Comparison of ENCODE assay signal across 15 cellular contexts in the genomic region with DNA sequence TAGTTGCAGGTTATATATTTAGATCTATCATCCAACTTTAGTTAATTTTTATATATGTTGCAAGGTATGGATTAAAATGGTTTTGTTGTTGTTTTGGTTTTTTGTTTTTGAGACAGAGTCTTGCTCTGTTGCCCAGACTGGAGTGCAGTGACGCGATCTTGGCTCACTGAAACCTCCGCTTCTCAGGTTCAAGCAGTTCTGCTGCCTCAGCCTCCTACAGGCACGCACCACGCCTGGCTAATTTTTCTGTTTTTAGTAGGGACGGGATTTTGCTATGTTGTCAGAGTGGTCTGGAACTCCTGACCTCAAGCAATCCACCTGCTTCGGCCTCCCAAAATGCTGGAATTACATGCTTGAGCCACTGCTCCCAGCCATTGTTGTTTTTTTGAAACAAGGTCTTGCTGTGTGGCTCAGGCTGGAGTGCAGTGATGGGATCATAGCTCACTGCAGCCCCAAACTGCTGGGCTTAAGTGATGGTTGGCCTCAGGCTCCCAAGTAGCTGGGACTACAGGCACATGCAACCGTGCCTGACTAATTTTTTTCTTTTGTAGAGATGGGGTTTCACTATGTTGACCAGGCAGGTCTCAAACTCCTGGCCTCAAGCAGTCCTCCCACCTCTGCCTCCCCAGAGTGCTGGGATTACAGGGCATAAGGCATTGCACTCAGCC.
DNase-seq lines count a peak whose midpoint lies in the region; ATAC-seq, FAIRE-seq and TF ChIP-seq lines count a peak whose summit lies in the region.
"Had no signal": no experiment of that assay in that cellular context is flagged by ENCODE, and none has a peak within 500 bp of the region (broad histone marks: within the 10 kb centered on the region; RNA-seq: fewer than 3 reads in every experiment).

No MANE protein-coding gene starts in this region.

- no peak overlapping the region for H3K23ac ChIP-seq in mesendoderm (ENCODE audit: low read length)

- H3K27me3 ChIP-seq in GM12878 (replicated peaks in 1 of 2; ENCODE audit: control insufficient read depth in 2 of 2, insufficient read depth in 2 of 2, low read length in 1 of 2) (no peaks in the 10 kb centered on the region), mesendoderm (ENCODE audit: insufficient read depth, low read length, poor library complexity) (no peaks in the 10 kb centered on the region)

- no peak overlapping the region for H3K18ac ChIP-seq in mesendoderm (ENCODE audit: low read length)

- peaks cover 49% of the 10 kb centered on the region for H3K4me1 Mint-ChIP-seq in activated naive CD8-positive, alpha-beta T cell (ENCODE audit: low read depth)
- H3K4me1 Mint-ChIP-seq in activated naive CD8-positive, alpha-beta T cell treated with anti-CD3 and anti-CD28 coated beads for 36 hours: peaks cover 22% of the 10 kb centered on the region
- H3K4me1 Mint-ChIP-seq in activated T-helper 1 cell treated with anti-CD3 and anti-CD28 coated beads, Interleukin-12 subunit alpha, Interleukin-12 subunit beta, Interleukin-2, Interleukin-4 antibody, amounts not matched to agents 30 ng/mL and 10 ng/mL and 1 ng/mL, durations not matched to agents 14 hours and 24 hours and 36 hours (ENCODE audit: low read depth): peaks cover 4% of the 10 kb centered on the region

- H2BK5ac ChIP-seq in mesendoderm (ENCODE audit: low read length): no peak overlapping the region

- RAD21 ChIA-PET in GM12878 (lab: Charles Lee; ENCODE audit: unreplicated experiment): interaction anchor here (0.5 to 0.8 kb wide), 3 partner anchors 10 to 82 kb away, joined by 3 read pairs; no protein-coding TSS in a partner anchor

- H3K27ac Mint-ChIP-seq in activated naive CD8-positive, alpha-beta T cell: peak overlapping the region; percentile 16
- no peak overlapping the region for H3K27ac Mint-ChIP-seq in activated naive CD8-positive, alpha-beta T cell treated with anti-CD3 and anti-CD28 coated beads for 36 hours
- no peak overlapping the region for H3K27ac Mint-ChIP-seq in activated T-helper 1 cell treated with anti-CD3 and anti-CD28 coated beads, Interleukin-12 subunit alpha, Interleukin-12 subunit beta, Interleukin-2, Interleukin-4 antibody, amounts not matched to agents 30 ng/mL and 10 ng/mL and 1 ng/mL, durations not matched to agents 14 hours and 24 hours and 36 hours

- SMC1A ChIA-PET in GM12878 (lab: Charles Lee; ENCODE audit: uncharacterized antibody, unreplicated experiment): interaction anchor here (1.1 to 2.0 kb wide), 6 partner anchors 9 to 22 kb away, joined by 3 to 8 read pairs (median 5); no protein-coding TSS in a partner anchor

- H4K20me1 ChIP-seq in GM12878 (ENCODE audit: control insufficient read depth, insufficient read depth): no peaks in the 10 kb centered on the region

- no peak overlapping the region for H4K5ac ChIP-seq in mesendoderm (ENCODE audit: low read length)

- intact Hi-C loops in GM12878 (cut with micrococcal nuclease; ENCODE audit: unreplicated experiment): no loop called here
- intact Hi-C loops in activated T-helper 1 cell treated with anti-CD3 and anti-CD28 coated beads, Interleukin-12 subunit alpha, Interleukin-12 subunit beta, Interleukin-2, Interleukin-4 antibody, amounts not matched to agents 30 ng/mL and 10 ng/mL and 1 ng/mL, durations not matched to agents 14 hours and 24 hours and 36 hours (cut with micrococcal nuclease): no loop called here

- TF ChIP-seq POLR2A in GM12878 (IDR thresholded peaks at IDR 0.05; ENCODE audit: low read depth, low read length): no peak

- H3K4me1 ChIP-seq in GM12878 (ENCODE audit: control insufficient read depth, insufficient read depth, low read length) (0 out of 2 replicates have a peak, but pooled peaks cover 3% of the 10 kb centered on the region), mesendoderm (ENCODE audit: control insufficient read depth, low read depth, low read length) (no peaks in the 10 kb centered on the region)

- POLR2A ChIA-PET in GM12878 (lab: Charles Lee): interaction anchor here (0.5 to 1.6 kb wide), 4 partner anchors 14 to 817 kb away, joined by 3 to 5 read pairs (median 4); no protein-coding TSS in a partner anchor

- CTCF ChIA-PET in GM12878 (lab: Yijun Ruan, JAX): interaction anchor here (1.6 kb wide), 1 partner anchor 20 kb away, joined by 3 read pairs; no protein-coding TSS in a partner anchor

- 83% methylated on average over 8 of the region's 8 CpGs for WGBS in GM12878 (ENCODE audit: insufficient coverage, insufficient replicate concordance, low lambda C conversion rate, missing lambda C conversion rate)
- no CpG with 5 or more reads among the region's 8 CpGs for WGBS in mesendoderm (ENCODE audit: extremely low coverage, insufficient coverage, low lambda C conversion rate)

- TF ChIP-seq CTCF in GM12878 (IDR thresholded peaks at IDR 0.05 in 2 of 3, conservative IDR thresholded peaks at IDR 0.05 in 1 of 3; ENCODE audit: control insufficient read depth in 2 of 3, extremely low read depth in 1 of 3, insufficient read depth in 1 of 3, low read depth in 3 of 3, low read length in 3 of 3): no peak

- H3K4me3 Mint-ChIP-seq in activated naive CD8-positive, alpha-beta T cell: no peak overlapping the region
- no peak overlapping the region for H3K4me3 Mint-ChIP-seq in activated naive CD8-positive, alpha-beta T cell treated with anti-CD3 and anti-CD28 coated beads for 36 hours
- no peak overlapping the region for H3K4me3 Mint-ChIP-seq in activated T-helper 1 cell treated with anti-CD3 and anti-CD28 coated beads, Interleukin-12 subunit alpha, Interleukin-12 subunit beta, Interleukin-2, Interleukin-4 antibody, amounts not matched to agents 30 ng/mL and 10 ng/mL and 1 ng/mL, durations not matched to agents 14 hours and 24 hours and 36 hours

- no peaks in the 10 kb centered on the region for H3K27me3 Mint-ChIP-seq in activated naive CD8-positive, alpha-beta T cell
- H3K27me3 Mint-ChIP-seq in activated naive CD8-positive, alpha-beta T cell treated with anti-CD3 and anti-CD28 coated beads for 36 hours: no peaks in the 10 kb centered on the region
- H3K27me3 Mint-ChIP-seq in activated T-helper 1 cell treated with anti-CD3 and anti-CD28 coated beads, Interleukin-12 subunit alpha, Interleukin-12 subunit beta, Interleukin-2, Interleukin-4 antibody, amounts not matched to agents 30 ng/mL and 10 ng/mL and 1 ng/mL, durations not matched to agents 14 hours and 24 hours and 36 hours (ENCODE audit: insufficient read depth): no peaks in the 10 kb centered on the region
- H3K27me3 Mint-ChIP-seq: CD8-positive, alpha-beta memory T cell had no signal

- no peaks in the 10 kb centered on the region for H3K36me3 ChIP-seq in GM12878 (ENCODE audit: control insufficient read depth in 2 of 2, insufficient read depth in 2 of 2, low read length in 1 of 2)
- H3K36me3 ChIP-seq in mesendoderm (ENCODE audit: control insufficient read depth, insufficient read depth, low read length): no peaks in the 10 kb centered on the region

- TF ChIP-seq RAD21 in GM12878 (IDR thresholded peaks at IDR 0.05; ENCODE audit: insufficient read depth, low read depth, low read length): no peak

- H3K9ac ChIP-seq in GM12878 (ENCODE audit: control insufficient read depth, insufficient read depth, low read length) (no peak overlapping the region), mesendoderm (ENCODE audit: low read length) (no peak overlapping the region)

- TF ChIP-seq EP300 in GM12878 (IDR thresholded peaks at IDR 0.05; ENCODE audit: borderline replicate concordance in 1 of 2, control insufficient read depth in 1 of 2, low read depth in 2 of 2, low read length in 2 of 2): no peak

- no TSS peak for BruUV-seq in GM12878 (replicated peaks; lab: Mats Ljungman, UMichigan)

- no peak overlapping the region for H3K4me2 ChIP-seq in GM12878 (ENCODE audit: control insufficient read depth, insufficient read depth)
- no peak overlapping the region for H3K4me2 ChIP-seq in mesendoderm (ENCODE audit: low read length)

- H3K27ac ChIP-seq in GM12878 (ENCODE audit: control insufficient read depth, insufficient read depth): no peak overlapping the region
- no peak overlapping the region for H3K27ac ChIP-seq in mesendoderm (ENCODE audit: low read depth, low read length)
- H3K27ac ChIP-seq: 22Rv1 had no signal

- peaks cover 64% of the 10 kb centered on the region for H3K79me2 ChIP-seq in GM12878 (ENCODE audit: control insufficient read depth, insufficient read depth, low read length)
- peaks cover 19% of the 10 kb centered on the region for H3K79me2 ChIP-seq in mesendoderm (ENCODE audit: control insufficient read depth, insufficient read depth, low read length)

- H2BK15ac ChIP-seq in mesendoderm (replicated peaks; ENCODE audit: low read depth): no peak overlapping the region

- FAIRE-seq in GM12878 (lab: Jason Lieb, UNC): no peak
- FAIRE-seq: GM18507 had no signal

- no peak overlapping the region for H2AK5ac ChIP-seq in mesendoderm (ENCODE audit: low read length)

- H3K36me3 Mint-ChIP-seq in activated naive CD8-positive, alpha-beta T cell: peaks cover 4% of the 10 kb centered on the region
- peaks cover 15% of the 10 kb centered on the region for H3K36me3 Mint-ChIP-seq in activated naive CD8-positive, alpha-beta T cell treated with anti-CD3 and anti-CD28 coated beads for 36 hours
- H3K36me3 Mint-ChIP-seq in activated T-helper 1 cell treated with anti-CD3 and anti-CD28 coated beads, Interleukin-12 subunit alpha, Interleukin-12 subunit beta, Interleukin-2, Interleukin-4 antibody, amounts not matched to agents 30 ng/mL and 10 ng/mL and 1 ng/mL, durations not matched to agents 14 hours and 24 hours and 36 hours (ENCODE audit: low read depth): peaks cover 2% of the 10 kb centered on the region

- no peaks in the 10 kb centered on the region for H3K9me3 Mint-ChIP-seq in activated naive CD8-positive, alpha-beta T cell (ENCODE audit: low read depth)
- H3K9me3 Mint-ChIP-seq in activated naive CD8-positive, alpha-beta T cell treated with anti-CD3 and anti-CD28 coated beads for 36 hours: peaks cover 1% of the 10 kb centered on the region
- H3K9me3 Mint-ChIP-seq in activated T-helper 1 cell treated with anti-CD3 and anti-CD28 coated beads, Interleukin-12 subunit alpha, Interleukin-12 subunit beta, Interleukin-2, Interleukin-4 antibody, amounts not matched to agents 30 ng/mL and 10 ng/mL and 1 ng/mL, durations not matched to agents 14 hours and 24 hours and 36 hours: no peaks in the 10 kb centered on the region
- H3K9me3 Mint-ChIP-seq: CD8-positive, alpha-beta memory T cell had no signal

- no peak overlapping the region for H3K4ac ChIP-seq in mesendoderm (ENCODE audit: low read depth, low read length)

- ATAC-seq in GM12878 (peak; percentile 56), HG02973 (IDR thresholded peaks at IDR 0.05; ENCODE audit: unreplicated experiment) (no peak)

- no peak overlapping the region for H3K56ac ChIP-seq in mesendoderm (ENCODE audit: low read length)

- no peak overlapping the region for H2BK120ac ChIP-seq in mesendoderm (ENCODE audit: low read depth, low read length)

- H4K8ac ChIP-seq in mesendoderm (ENCODE audit: low read depth, low read length): no peak overlapping the region

- in situ Hi-C loops in GM12878 (cut with MboI): no loop called here

- no peak for DNase-seq in activated naive CD8-positive, alpha-beta T cell treated with anti-CD3 and anti-CD28 coated beads for 36 hours
- DNase-seq in GM12878 (ENCODE audit: low read depth, low spot score) (no peak), mesendoderm (peak; percentile 21), superior temporal gyrus (ENCODE audit: extremely low spot score) (peak; percentile 8), NCI-H187 treated with DMSO at 0.1 percent for 48 hours (lab: John Stamatoyannopoulos, UW) (no peak)
- DNase-seq in activated T-helper 1 cell treated with anti-CD3 and anti-CD28 coated beads, Interleukin-12 subunit alpha, Interleukin-12 subunit beta, Interleukin-2, Interleukin-4 antibody, amounts not matched to agents 30 ng/mL and 10 ng/mL and 1 ng/mL, durations not matched to agents 14 hours and 24 hours and 36 hours (ENCODE audit: low spot score): no peak
- DNase-seq: CD8-positive, alpha-beta memory T cell; NCI-H1417 treated with DMSO at 0.1 percent for 48 hours; NCI-H2081; NCI-H510A treated with DMSO at 0.1 percent for 48 hours; RPMI8226 had no signal

- H2AFZ ChIP-seq in GM12878 (ENCODE audit: control insufficient read depth, low read depth, low read length): no peak overlapping the region

- H3K4me3 ChIP-seq in GM12878 (no peak overlapping the region), mesendoderm (ENCODE audit: low read length) (no peak overlapping the region)

- H3K9me3 ChIP-seq in GM12878 (replicated peaks; ENCODE audit: control insufficient read depth, insufficient read depth, low read length): no peaks in the 10 kb centered on the region

- H3K79me1 ChIP-seq in mesendoderm (ENCODE audit: low read length): peaks cover 7% of the 10 kb centered on the region

Comparison
In these comparisons a context has a peak if more than half of its experiments do, and no peak if none do; other contexts are left out.
1. DNase-seq: peak in mesendoderm (single experiment) and superior temporal gyrus (single experiment); none in activated naive CD8-positive, alpha-beta T cell treated with anti-CD3 and anti-CD28 coated beads for 36 hours (single experiment), GM12878 (single experiment), NCI-H187 treated with DMSO at 0.1 percent for 48 hours (single experiment) and activated T-helper 1 cell treated with anti-CD3 and anti-CD28 coated beads, Interleukin-12 subunit alpha, Interleukin-12 subunit beta, Interleukin-2, Interleukin-4 antibody, amounts not matched to agents 30 ng/mL and 10 ng/mL and 1 ng/mL, durations not matched to agents 14 hours and 24 hours and 36 hours (single experiment).